1 cellular context compared by ENCODE assay signal in the genomic region with DNA sequence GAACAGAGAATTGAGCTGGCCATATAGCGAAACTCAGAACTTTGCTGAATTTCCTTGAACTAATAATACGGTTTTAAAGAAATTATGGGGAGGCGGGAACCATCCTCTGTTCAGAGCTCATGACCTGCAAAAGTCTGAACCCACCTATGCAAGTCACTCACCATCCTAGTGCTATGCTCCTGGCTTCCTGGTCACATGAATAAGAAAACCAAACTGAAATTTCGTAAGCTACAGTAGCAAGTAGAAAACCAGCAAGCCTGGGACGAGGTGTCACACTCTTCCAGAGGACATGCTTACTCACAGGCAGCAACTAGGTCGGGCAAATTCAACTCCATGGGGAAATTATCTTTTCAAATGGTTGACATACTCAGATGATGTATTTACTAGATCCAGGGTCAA.
TF ChIP-seq lines count a peak whose summit lies in the region.

No MANE protein-coding gene starts in this region.

TF ChIP-seq in GM12878, 131 proteins besides CTCF, POLR2A, EP300 and RAD21 (continued from another document):
- TF ChIP-seq, protein P1, sequence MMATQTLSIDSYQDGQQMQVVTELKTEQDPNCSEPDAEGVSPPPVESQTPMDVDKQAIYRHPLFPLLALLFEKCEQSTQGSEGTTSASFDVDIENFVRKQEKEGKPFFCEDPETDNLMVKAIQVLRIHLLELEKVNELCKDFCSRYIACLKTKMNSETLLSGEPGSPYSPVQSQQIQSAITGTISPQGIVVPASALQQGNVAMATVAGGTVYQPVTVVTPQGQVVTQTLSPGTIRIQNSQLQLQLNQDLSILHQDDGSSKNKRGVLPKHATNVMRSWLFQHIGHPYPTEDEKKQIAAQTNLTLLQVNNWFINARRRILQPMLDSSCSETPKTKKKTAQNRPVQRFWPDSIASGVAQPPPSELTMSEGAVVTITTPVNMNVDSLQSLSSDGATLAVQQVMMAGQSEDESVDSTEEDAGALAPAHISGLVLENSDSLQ (IDR thresholded peaks at IDR 0.05): 0 out of 2 replicates have a peak, but pooled peaks have one; percentile 46
- TF ChIP-seq POLR2AphosphoS5 (IDR thresholded peaks at IDR 0.05; ENCODE audit: low read length): peak; percentile 69; the same call in 1 of the 2 replicates
- TF ChIP-seq STAT3 (IDR thresholded peaks at IDR 0.05; ENCODE audit: low read depth, low read length): 0 out of 2 replicates have a peak, but pooled peaks have one; percentile 11
- TF ChIP-seq, protein P2, sequence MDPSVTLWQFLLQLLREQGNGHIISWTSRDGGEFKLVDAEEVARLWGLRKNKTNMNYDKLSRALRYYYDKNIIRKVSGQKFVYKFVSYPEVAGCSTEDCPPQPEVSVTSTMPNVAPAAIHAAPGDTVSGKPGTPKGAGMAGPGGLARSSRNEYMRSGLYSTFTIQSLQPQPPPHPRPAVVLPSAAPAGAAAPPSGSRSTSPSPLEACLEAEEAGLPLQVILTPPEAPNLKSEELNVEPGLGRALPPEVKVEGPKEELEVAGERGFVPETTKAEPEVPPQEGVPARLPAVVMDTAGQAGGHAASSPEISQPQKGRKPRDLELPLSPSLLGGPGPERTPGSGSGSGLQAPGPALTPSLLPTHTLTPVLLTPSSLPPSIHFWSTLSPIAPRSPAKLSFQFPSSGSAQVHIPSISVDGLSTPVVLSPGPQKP (IDR thresholded peaks at IDR 0.05; ENCODE audit: low read depth, low read length): no peak
